Comparison of ENCODE assay signal across 8 cellular contexts in genomic region chr2:151828143-151828889, GRCh38. TPM values are rescaled to one million over a fixed set of nuclear protein-coding genes. Genes with fewer than 3 reads are reported as not detected.
A peak's percentile ranks its signal among the peaks of the same experiment; 100 is the strongest.
DNase-seq lines count a peak whose midpoint lies in the region; ATAC-seq and TF ChIP-seq lines count a peak whose summit lies in the region.

ARL5A (minus strand) TSS chr2:151828421; CDS start chr2:151828176, 245 bp downstream.

- ATAC-seq in HG02884 (IDR thresholded peaks at IDR 0.05; ENCODE audit: unreplicated experiment), result peak; percentile 95
- peak; percentile 98 for ATAC-seq in left ventricle myocardium superior

- DNase-seq in GM13977 (ENCODE audit: low spot score) (peak; percentile 97), NCI-H1694 (lab: John Stamatoyannopoulos, UW) (peak; percentile 83), amniotic stem cell (lab: John Stamatoyannopoulos, UW) (peak; percentile 81), left ventricle myocardium superior (peak; percentile 97), prostate gland (ENCODE audit: low spot score) (peak; percentile 96)

- H3K9me3 Mint-ChIP-seq in T-helper 1 cell treated with Interleukin-12 subunit alpha and Interleukin-12 subunit beta and Interleukin-4 antibody, amounts not matched to agents 30 μg/mL and 1 μg/mL, for 36 hours, result no peaks in the 10 kb centered on the region

- peak within 1 kb of the TSS; percentile 78 to 81 for H3K4me3 ChIP-seq in prostate gland
- peak within 1 kb of the TSS; percentile 83 for H3K4me3 ChIP-seq in urinary bladder (ENCODE audit: low read depth, low read length)

- no peaks in the 10 kb centered on the region for H3K27me3 ChIP-seq in prostate gland (replicated peaks; ENCODE audit: insufficient read depth)

- H3K4me1 Mint-ChIP-seq in T-helper 1 cell treated with Interleukin-12 subunit alpha and Interleukin-12 subunit beta and Interleukin-4 antibody, amounts not matched to agents 30 μg/mL and 1 μg/mL, for 36 hours (ENCODE audit: low read depth), result peaks cover 24% of the 10 kb centered on the region

- in situ Hi-C loops in GM13977 (cut with MboI; ENCODE audit: low pct_unique_long_range_greater_than_20kb, low sequenced_read_pairs, unreplicated experiment), result no loop called here

- no peaks in the 10 kb centered on the region for H3K36me3 ChIP-seq in prostate gland
- H3K36me3 ChIP-seq in urinary bladder (ENCODE audit: insufficient read depth), result no peaks in the 10 kb centered on the region

- H3K4me1 ChIP-seq in prostate gland (replicated peaks) (no peaks in the 10 kb centered on the region), urinary bladder (ENCODE audit: insufficient read depth) (no peaks in the 10 kb centered on the region)

- intact Hi-C loops in left ventricle myocardium superior (cut with micrococcal nuclease), result no loop called here
- intact Hi-C loops in prostate gland (cut with DNase I), result loop anchor here (10.0 kb wide), 2 partner anchors 54 to 176 kb away; no protein-coding TSS in a partner anchor

- H3K27ac Mint-ChIP-seq in T-helper 1 cell treated with Interleukin-12 subunit alpha and Interleukin-12 subunit beta and Interleukin-4 antibody, amounts not matched to agents 30 μg/mL and 1 μg/mL, for 36 hours, result peak within 1 kb of the TSS; percentile 86

- H3K27ac ChIP-seq in prostate gland (peak within 1 kb of the TSS; percentile 82 to 84), urinary bladder (ENCODE audit: low read depth) (peak within 1 kb of the TSS; percentile 71)

- peak within 1 kb of the TSS; percentile 93 for H3K4me3 Mint-ChIP-seq in T-helper 1 cell treated with Interleukin-12 subunit alpha and Interleukin-12 subunit beta and Interleukin-4 antibody, amounts not matched to agents 30 μg/mL and 1 μg/mL, for 36 hours

- H3K9me3 ChIP-seq in prostate gland, result no peaks in the 10 kb centered on the region

- WGBS in prostate gland, result 3% methylated on average over 30 of the region's 64 CpGs
- WGBS in urinary bladder, result under 1% methylated on average over 64 of the region's 64 CpGs

- TF ChIP-seq CTCF in GM13977 (IDR thresholded peaks at IDR 0.05; ENCODE audit: extremely low read depth, insufficient read depth, missing control alignments), result no peak
- TF ChIP-seq CTCF in prostate gland (IDR thresholded peaks at IDR 0.05), result peak in 1 of 4 experiments; percentile 7

- peak; percentile 94 for TF ChIP-seq POLR2A in prostate gland (IDR thresholded peaks at IDR 0.05)

- no peaks in the 10 kb centered on the region for H3K27me3 Mint-ChIP-seq in T-helper 1 cell treated with Interleukin-12 subunit alpha and Interleukin-12 subunit beta and Interleukin-4 antibody, amounts not matched to agents 30 μg/mL and 1 μg/mL, for 36 hours (ENCODE audit: low read depth)

- H3K36me3 Mint-ChIP-seq in T-helper 1 cell treated with Interleukin-12 subunit alpha and Interleukin-12 subunit beta and Interleukin-4 antibody, amounts not matched to agents 30 μg/mL and 1 μg/mL, for 36 hours (ENCODE audit: low read depth), result peaks cover 2% of the 10 kb centered on the region

RNA-seq across cellular contexts. Expression of gene ARL5A, which starts in this region (rescaled TPM):
- 60.7 TPM for total RNA-seq in left ventricle myocardium superior
- total RNA-seq in prostate gland, result 10 to 100 TPM; 28.0 to 33.8 TPM
- total RNA-seq in urinary bladder, result 117 TPM
- polyA plus RNA-seq in urinary bladder, result 19.2 TPM

Comparison
In these comparisons a context has a peak if more than half of its experiments do, and no peak if none do; other contexts are left out.
1. Peak in every context shown above with its lines: DNase-seq, ATAC-seq, H3K4me3 ChIP-seq and H3K27ac ChIP-seq.